ENCODE assay signal across 1 cellular context in genomic region chr3:64550745-64551144, GRCh38.
TF ChIP-seq lines count a peak whose summit lies in the region.

No MANE protein-coding gene starts in this region.

TF ChIP-seq in IMR-90, 13 proteins besides CTCF, POLR2A, EP300 and RAD21:
- TF ChIP-seq MXI1 (IDR thresholded peaks at IDR 0.05; ENCODE audit: borderline replicate concordance, low read depth, low read length) (no peak), MAFK (IDR thresholded peaks at IDR 0.05; ENCODE audit: low read depth, low read length) (no peak), FOS (IDR thresholded peaks at IDR 0.05; ENCODE audit: low read depth, low read length) (no peak), RFX5 (IDR thresholded peaks at IDR 0.05; ENCODE audit: low read depth, low read length) (no peak), CHD1 (IDR thresholded peaks at IDR 0.05; ENCODE audit: low read depth, low read length) (no peak)
- TF ChIP-seq, protein P1, sequence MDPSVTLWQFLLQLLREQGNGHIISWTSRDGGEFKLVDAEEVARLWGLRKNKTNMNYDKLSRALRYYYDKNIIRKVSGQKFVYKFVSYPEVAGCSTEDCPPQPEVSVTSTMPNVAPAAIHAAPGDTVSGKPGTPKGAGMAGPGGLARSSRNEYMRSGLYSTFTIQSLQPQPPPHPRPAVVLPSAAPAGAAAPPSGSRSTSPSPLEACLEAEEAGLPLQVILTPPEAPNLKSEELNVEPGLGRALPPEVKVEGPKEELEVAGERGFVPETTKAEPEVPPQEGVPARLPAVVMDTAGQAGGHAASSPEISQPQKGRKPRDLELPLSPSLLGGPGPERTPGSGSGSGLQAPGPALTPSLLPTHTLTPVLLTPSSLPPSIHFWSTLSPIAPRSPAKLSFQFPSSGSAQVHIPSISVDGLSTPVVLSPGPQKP (IDR thresholded peaks at IDR 0.05; ENCODE audit: borderline replicate concordance, low read depth, low read length): no peak
- TF ChIP-seq, protein P2, sequence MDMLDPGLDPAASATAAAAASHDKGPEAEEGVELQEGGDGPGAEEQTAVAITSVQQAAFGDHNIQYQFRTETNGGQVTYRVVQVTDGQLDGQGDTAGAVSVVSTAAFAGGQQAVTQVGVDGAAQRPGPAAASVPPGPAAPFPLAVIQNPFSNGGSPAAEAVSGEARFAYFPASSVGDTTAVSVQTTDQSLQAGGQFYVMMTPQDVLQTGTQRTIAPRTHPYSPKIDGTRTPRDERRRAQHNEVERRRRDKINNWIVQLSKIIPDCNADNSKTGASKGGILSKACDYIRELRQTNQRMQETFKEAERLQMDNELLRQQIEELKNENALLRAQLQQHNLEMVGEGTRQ (IDR thresholded peaks at IDR 0.05; ENCODE audit: low read depth, low read length): no peak
